Comparison of ENCODE assay signal across 1 cellular context in the genomic region with DNA sequence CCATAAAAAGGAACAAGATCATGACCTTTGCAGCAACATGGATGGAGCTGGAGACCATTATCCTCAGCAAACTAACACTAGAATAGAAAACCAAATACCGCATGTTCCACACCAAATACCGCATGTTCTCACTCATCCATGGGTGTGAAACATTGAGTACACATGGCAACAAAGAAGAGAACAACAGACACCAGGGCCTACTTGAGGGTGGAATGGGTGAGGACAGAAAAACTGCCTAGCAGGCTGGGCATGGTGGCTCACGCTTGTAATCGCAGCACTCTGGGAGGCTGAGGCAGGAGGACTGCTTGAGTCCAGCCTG.
TF ChIP-seq lines count a peak whose summit lies in the region.

No MANE protein-coding gene starts in this region.

TF ChIP-seq in HepG2, 621 proteins besides CTCF, POLR2A, EP300 and RAD21:
- TF ChIP-seq ZNF720 (CRISPR knock-in tag; IDR thresholded peaks at IDR 0.05), result no peak
- TF ChIP-seq HMG20B (CRISPR knock-in tag; conservative IDR thresholded peaks at IDR 0.05), result no peak
- TF ChIP-seq, protein P1, sequence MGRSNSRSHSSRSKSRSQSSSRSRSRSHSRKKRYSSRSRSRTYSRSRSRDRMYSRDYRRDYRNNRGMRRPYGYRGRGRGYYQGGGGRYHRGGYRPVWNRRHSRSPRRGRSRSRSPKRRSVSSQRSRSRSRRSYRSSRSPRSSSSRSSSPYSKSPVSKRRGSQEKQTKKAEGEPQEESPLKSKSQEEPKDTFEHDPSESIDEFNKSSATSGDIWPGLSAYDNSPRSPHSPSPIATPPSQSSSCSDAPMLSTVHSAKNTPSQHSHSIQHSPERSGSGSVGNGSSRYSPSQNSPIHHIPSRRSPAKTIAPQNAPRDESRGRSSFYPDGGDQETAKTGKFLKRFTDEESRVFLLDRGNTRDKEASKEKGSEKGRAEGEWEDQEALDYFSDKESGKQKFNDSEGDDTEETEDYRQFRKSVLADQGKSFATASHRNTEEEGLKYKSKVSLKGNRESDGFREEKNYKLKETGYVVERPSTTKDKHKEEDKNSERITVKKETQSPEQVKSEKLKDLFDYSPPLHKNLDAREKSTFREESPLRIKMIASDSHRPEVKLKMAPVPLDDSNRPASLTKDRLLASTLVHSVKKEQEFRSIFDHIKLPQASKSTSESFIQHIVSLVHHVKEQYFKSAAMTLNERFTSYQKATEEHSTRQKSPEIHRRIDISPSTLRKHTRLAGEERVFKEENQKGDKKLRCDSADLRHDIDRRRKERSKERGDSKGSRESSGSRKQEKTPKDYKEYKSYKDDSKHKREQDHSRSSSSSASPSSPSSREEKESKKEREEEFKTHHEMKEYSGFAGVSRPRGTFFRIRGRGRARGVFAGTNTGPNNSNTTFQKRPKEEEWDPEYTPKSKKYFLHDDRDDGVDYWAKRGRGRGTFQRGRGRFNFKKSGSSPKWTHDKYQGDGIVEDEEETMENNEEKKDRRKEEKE (IDR thresholded peaks at IDR 0.05), result no peak
- TF ChIP-seq MBNL3 (CRISPR knock-in tag; conservative IDR thresholded peaks at IDR 0.05), result no peak
- no peak for TF ChIP-seq CC2D1A (CRISPR knock-in tag; IDR thresholded peaks at IDR 0.05)
- TF ChIP-seq ARNT (IDR thresholded peaks at IDR 0.05), result no peak
- TF ChIP-seq ZNF33B (CRISPR knock-in tag; IDR thresholded peaks at IDR 0.05), result no peak
- no peak for TF ChIP-seq TGIF2 (CRISPR knock-in tag; IDR thresholded peaks at IDR 0.05)
- no peak for TF ChIP-seq NRL (CRISPR knock-in tag; IDR thresholded peaks at IDR 0.05; ENCODE audit: borderline replicate concordance)
- no peak for TF ChIP-seq TBP (CRISPR knock-in tag; IDR thresholded peaks at IDR 0.05)
- TF ChIP-seq, protein P2, sequence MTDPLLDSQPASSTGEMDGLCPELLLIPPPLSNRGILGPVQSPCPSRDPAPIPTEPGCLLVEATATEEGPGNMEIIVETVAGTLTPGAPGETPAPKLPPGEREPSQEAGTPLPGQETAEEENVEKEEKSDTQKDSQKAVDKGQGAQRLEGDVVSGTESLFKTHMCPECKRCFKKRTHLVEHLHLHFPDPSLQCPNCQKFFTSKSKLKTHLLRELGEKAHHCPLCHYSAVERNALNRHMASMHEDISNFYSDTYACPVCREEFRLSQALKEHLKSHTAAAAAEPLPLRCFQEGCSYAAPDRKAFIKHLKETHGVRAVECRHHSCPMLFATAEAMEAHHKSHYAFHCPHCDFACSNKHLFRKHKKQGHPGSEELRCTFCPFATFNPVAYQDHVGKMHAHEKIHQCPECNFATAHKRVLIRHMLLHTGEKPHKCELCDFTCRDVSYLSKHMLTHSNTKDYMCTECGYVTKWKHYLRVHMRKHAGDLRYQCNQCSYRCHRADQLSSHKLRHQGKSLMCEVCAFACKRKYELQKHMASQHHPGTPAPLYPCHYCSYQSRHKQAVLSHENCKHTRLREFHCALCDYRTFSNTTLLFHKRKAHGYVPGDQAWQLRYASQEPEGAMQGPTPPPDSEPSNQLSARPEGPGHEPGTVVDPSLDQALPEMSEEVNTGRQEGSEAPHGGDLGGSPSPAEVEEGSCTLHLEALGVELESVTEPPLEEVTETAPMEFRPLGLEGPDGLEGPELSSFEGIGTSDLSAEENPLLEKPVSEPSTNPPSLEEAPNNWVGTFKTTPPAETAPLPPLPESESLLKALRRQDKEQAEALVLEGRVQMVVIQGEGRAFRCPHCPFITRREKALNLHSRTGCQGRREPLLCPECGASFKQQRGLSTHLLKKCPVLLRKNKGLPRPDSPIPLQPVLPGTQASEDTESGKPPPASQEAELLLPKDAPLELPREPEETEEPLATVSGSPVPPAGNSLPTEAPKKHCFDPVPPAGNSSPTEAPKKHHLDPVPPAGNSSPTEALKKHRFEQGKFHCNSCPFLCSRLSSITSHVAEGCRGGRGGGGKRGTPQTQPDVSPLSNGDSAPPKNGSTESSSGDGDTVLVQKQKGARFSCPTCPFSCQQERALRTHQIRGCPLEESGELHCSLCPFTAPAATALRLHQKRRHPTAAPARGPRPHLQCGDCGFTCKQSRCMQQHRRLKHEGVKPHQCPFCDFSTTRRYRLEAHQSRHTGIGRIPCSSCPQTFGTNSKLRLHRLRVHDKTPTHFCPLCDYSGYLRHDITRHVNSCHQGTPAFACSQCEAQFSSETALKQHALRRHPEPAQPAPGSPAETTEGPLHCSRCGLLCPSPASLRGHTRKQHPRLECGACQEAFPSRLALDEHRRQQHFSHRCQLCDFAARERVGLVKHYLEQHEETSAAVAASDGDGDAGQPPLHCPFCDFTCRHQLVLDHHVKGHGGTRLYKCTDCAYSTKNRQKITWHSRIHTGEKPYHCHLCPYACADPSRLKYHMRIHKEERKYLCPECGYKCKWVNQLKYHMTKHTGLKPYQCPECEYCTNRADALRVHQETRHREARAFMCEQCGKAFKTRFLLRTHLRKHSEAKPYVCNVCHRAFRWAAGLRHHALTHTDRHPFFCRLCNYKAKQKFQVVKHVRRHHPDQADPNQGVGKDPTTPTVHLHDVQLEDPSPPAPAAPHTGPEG (CRISPR knock-in tag; IDR thresholded peaks at IDR 0.05), result no peak
- TF ChIP-seq ZFP1 (CRISPR knock-in tag; IDR thresholded peaks at IDR 0.05), result no peak
- no peak for TF ChIP-seq ZNF33A (CRISPR knock-in tag; IDR thresholded peaks at IDR 0.05; ENCODE audit: borderline replicate concordance)
- no peak for TF ChIP-seq GTF2F1 (IDR thresholded peaks at IDR 0.05; ENCODE audit: low read length)
